In genomic region chr3:188975612-188976314, GRCh38 we compare ENCODE assay signal across 15 cellular contexts.
DNase-seq lines count a peak whose midpoint lies in the region; ATAC-seq and TF ChIP-seq lines count a peak whose summit lies in the region.
"Had no signal": no experiment of that assay in that cellular context is flagged by ENCODE, and none has a peak within 500 bp of the region (broad histone marks: within the 10 kb centered on the region; RNA-seq: fewer than 3 reads in every experiment).

No MANE protein-coding gene starts in this region.

- no peak overlapping the region for H3K27ac Mint-ChIP-seq in CD8-positive, alpha-beta T cell
- H3K27ac Mint-ChIP-seq: activated CD4-positive, alpha-beta T cell treated with anti-CD3 and anti-CD28 coated beads, Interleukin-2, amount 10 ng/mL, durations not matched to agents 7 days and 5 days; activated T-helper 17 cell treated with anti-CD3 and anti-CD28 coated beads, Interleukin-2, amount 50 U/mL, for 72 hours had no signal

- H3K36me3 ChIP-seq in mesenchymal stem cell (ENCODE audit: control insufficient read depth in 1 of 2, insufficient read depth in 2 of 2, low read depth in 1 of 2, low read length in 2 of 2), result no peaks in the 10 kb centered on the region
- no peaks in the 10 kb centered on the region for H3K36me3 ChIP-seq in CD8-positive, alpha-beta T cell (ENCODE audit: insufficient read depth, low read length)
- H3K36me3 ChIP-seq: cardiac muscle cell had no signal

- no peak overlapping the region for H2AFZ ChIP-seq in mesenchymal stem cell (ENCODE audit: low read depth, low read length)

- no peak overlapping the region for H2BK5ac ChIP-seq in mesenchymal stem cell (ENCODE audit: low read depth, low read length, poor library complexity, severe bottlenecking)

- H3K4me2 ChIP-seq in mesenchymal stem cell (ENCODE audit: low read length, poor library complexity, severe bottlenecking), result no peak overlapping the region
- H3K4me2 ChIP-seq: smooth muscle cell had no signal

- POLR2A ChIA-PET in CD8-positive, alpha-beta T cell (lab: Charles Lee), result interaction anchor here (1.0 kb wide), 1 partner anchor 21 kb away, joined by 3 read pairs; no protein-coding TSS in a partner anchor

- H2BK12ac ChIP-seq in mesenchymal stem cell (ENCODE audit: low read length in 2 of 2), result no peak overlapping the region

- no peak overlapping the region for H3K4me3 Mint-ChIP-seq in CD8-positive, alpha-beta T cell
- H3K4me3 Mint-ChIP-seq: activated T-helper 17 cell treated with anti-CD3 and anti-CD28 coated beads, Interleukin-2, amount 50 U/mL, for 72 hours had no signal

- H3K14ac ChIP-seq in mesenchymal stem cell (ENCODE audit: low read length in 2 of 2), result no peak overlapping the region

- H3K23ac ChIP-seq in mesenchymal stem cell (ENCODE audit: low read length in 2 of 2), result no peak overlapping the region

- H3K27ac ChIP-seq in mesenchymal stem cell (ENCODE audit: low read length, poor library complexity, severe bottlenecking), result no peak overlapping the region
- no peak overlapping the region for H3K27ac ChIP-seq in CD8-positive, alpha-beta T cell (ENCODE audit: low read depth, low read length)
- H3K27ac ChIP-seq: cardiac muscle cell had no signal

- H3K36me3 Mint-ChIP-seq in CD8-positive, alpha-beta T cell, result no peaks in the 10 kb centered on the region

- H3K9ac ChIP-seq in mesenchymal stem cell (ENCODE audit: low read length), result peak overlapping the region; percentile 10

- ATAC-seq in CD8-positive, alpha-beta T cell, result no peak
- no peak for ATAC-seq in HG02981 (IDR thresholded peaks at IDR 0.05; ENCODE audit: unreplicated experiment)
- ATAC-seq: HCT116 had no signal

- peaks cover 7% of the 10 kb centered on the region for H3K27me3 Mint-ChIP-seq in CD8-positive, alpha-beta T cell (ENCODE audit: low read depth)

- no peak for TF ChIP-seq CTCF in astrocyte of the spinal cord (IDR thresholded peaks at IDR 0.05; ENCODE audit: low read depth, low read length)
- TF ChIP-seq CTCF in CD8-positive, alpha-beta T cell (IDR thresholded peaks at IDR 0.05), result no peak

- H3K27me3 ChIP-seq in mesenchymal stem cell (ENCODE audit: control insufficient read depth in 1 of 2, insufficient read depth in 1 of 2, low read length in 2 of 2), result peaks cover 0 to 3% of the 10 kb centered on the region in 2 experiments
- no peaks in the 10 kb centered on the region for H3K27me3 ChIP-seq in CD8-positive, alpha-beta T cell (ENCODE audit: insufficient read depth, low read length)

- H3K9me3 ChIP-seq in mesenchymal stem cell (ENCODE audit: control insufficient read depth, low read length), result no peaks in the 10 kb centered on the region
- no peaks in the 10 kb centered on the region for H3K9me3 ChIP-seq in CD8-positive, alpha-beta T cell (ENCODE audit: low read length)

- H3K4me3 ChIP-seq in astrocyte of the spinal cord (ENCODE audit: low read depth, low read length) (no peak overlapping the region), mesenchymal stem cell (ENCODE audit: insufficient read depth in 1 of 2, low read depth in 1 of 2, low read length in 2 of 2) (peak overlapping the region in 1 of 2 experiments; percentile 70)
- no peak overlapping the region for H3K4me3 ChIP-seq in CD8-positive, alpha-beta T cell (ENCODE audit: low read depth, low read length)
- H3K4me3 ChIP-seq: cardiac muscle cell, smooth muscle cell had no signal

- H3K4ac ChIP-seq in mesenchymal stem cell (ENCODE audit: low read depth in 1 of 2, low read length in 2 of 2), result no peak overlapping the region

- intact Hi-C loops in CD8-positive, alpha-beta T cell (cut with DNase I, micrococcal nuclease), result no loop called here

- H4K8ac ChIP-seq in mesenchymal stem cell (ENCODE audit: low read length), result no peak overlapping the region

- in situ Hi-C loops in astrocyte of the spinal cord (cut with HindIII; ENCODE audit: low sequenced_read_pairs), result no loop called here

- H2AK5ac ChIP-seq in mesenchymal stem cell (ENCODE audit: low read length, severe bottlenecking), result no peak overlapping the region

- no peak overlapping the region for H2BK15ac ChIP-seq in mesenchymal stem cell (ENCODE audit: low read depth, poor library complexity, severe bottlenecking)

- DNase-seq in DMS53 (lab: John Stamatoyannopoulos, UW) (peak; percentile 55), NCI-H1436 treated with DMSO at 0.1 percent for 48 hours (lab: John Stamatoyannopoulos, UW) (peak; percentile 95), astrocyte of the spinal cord (ENCODE audit: low read depth, low spot score) (peak; percentile 47), mesenchymal stem cell (peak; percentile 29), hypothalamus (lab: John Stamatoyannopoulos, UW) (no peak), ecto neural progenitor cell (ENCODE audit: low spot score) (no peak)
- no peak for DNase-seq in CD8-positive, alpha-beta T cell
- DNase-seq: foreskin melanocyte, SW 1271 had no signal

- H3K79me1 ChIP-seq in mesenchymal stem cell (replicated peaks; ENCODE audit: low read length, poor library complexity, severe bottlenecking), result no peaks in the 10 kb centered on the region

- 85% methylated on average over 10 of the region's 12 CpGs for WGBS in mesenchymal stem cell

- no peak overlapping the region for H4K91ac ChIP-seq in mesenchymal stem cell (ENCODE audit: low read length)

- no peak overlapping the region for H3K18ac ChIP-seq in mesenchymal stem cell (ENCODE audit: low read depth in 1 of 2, low read length in 2 of 2)

- CTCF ChIA-PET in CD8-positive, alpha-beta T cell (lab: Charles Lee), result interaction anchor here (0.6 to 3.0 kb wide), 3 partner anchors 21 to 1236 kb away, joined by 3 to 9 read pairs (median 4); no protein-coding TSS in a partner anchor

- no peaks in the 10 kb centered on the region for H3K9me3 Mint-ChIP-seq in CD8-positive, alpha-beta T cell
- H3K9me3 Mint-ChIP-seq: activated T-helper 17 cell treated with anti-CD3 and anti-CD28 coated beads, Interleukin-2, amount 50 U/mL, for 72 hours had no signal

- H3K4me1 ChIP-seq in mesenchymal stem cell (ENCODE audit: control insufficient read depth, insufficient read depth, low read depth, low read length), result no peaks in the 10 kb centered on the region
- peaks cover 14% of the 10 kb centered on the region for H3K4me1 ChIP-seq in CD8-positive, alpha-beta T cell (ENCODE audit: insufficient read depth, low read length)

- peaks cover 25% of the 10 kb centered on the region for H3K4me1 Mint-ChIP-seq in CD8-positive, alpha-beta T cell (ENCODE audit: low read depth)

- H2BK120ac ChIP-seq in mesenchymal stem cell (ENCODE audit: low read depth, low read length), result no peak overlapping the region

Comparison
In these comparisons a context has a peak if more than half of its experiments do, and no peak if none do; other contexts are left out.
1. DNase-seq: peak in DMS53 (single experiment), NCI-H1436 treated with DMSO at 0.1 percent for 48 hours (single experiment), astrocyte of the spinal cord (single experiment) and mesenchymal stem cell (single experiment); none in hypothalamus (0 of 51), CD8-positive, alpha-beta T cell (0 of 7) and ecto neural progenitor cell (single experiment).